Comparison of ENCODE assay signal across 20 cellular contexts in genomic region chr16:50863673-50864144, GRCh38.
DNase-seq lines count a peak whose midpoint lies in the region; ATAC-seq and TF ChIP-seq lines count a peak whose summit lies in the region.
"Had no signal": no experiment of that assay in that cellular context is flagged by ENCODE, and none has a peak within 500 bp of the region (broad histone marks: within the 10 kb centered on the region; RNA-seq: fewer than 3 reads in every experiment).

No MANE protein-coding gene starts in this region.

- H3K9me3 ChIP-seq in esophagus muscularis mucosa: peaks cover 0 to 6% (median 0%) of the 10 kb centered on the region in 4 donors
- H3K9me3 ChIP-seq: MG63 had no signal

- H3K27me3 ChIP-seq in esophagus muscularis mucosa: no peaks in the 10 kb centered on the region
- H3K27me3 ChIP-seq: MG63 had no signal

- no peaks in the 10 kb centered on the region for H3K36me3 ChIP-seq in esophagus muscularis mucosa
- H3K36me3 ChIP-seq: MG63 had no signal

- no peak overlapping the region for H3K4me3 Mint-ChIP-seq in stimulated activated effector memory CD8-positive, alpha-beta T cell treated with anti-CD3 and anti-CD28 coated beads, Interleukin-12 subunit alpha, Interleukin-12 subunit beta, amount 100 ng/mL, for 72 hours
- H3K4me3 Mint-ChIP-seq: CD14-positive monocyte, H9 had no signal

- TF ChIP-seq CTCF in VCaP (conservative IDR thresholded peaks at IDR 0.05): 0 out of 2 replicates have a peak, but pooled peaks have one; percentile 2
- no peak for TF ChIP-seq CTCF in esophagus muscularis mucosa (IDR thresholded peaks at IDR 0.05)

- no peak for TF ChIP-seq EP300 in esophagus muscularis mucosa (IDR thresholded peaks at IDR 0.05)

- TF ChIP-seq POLR2A in esophagus muscularis mucosa (IDR thresholded peaks at IDR 0.05; ENCODE audit: low read depth): no peak

- peak; percentile 20 for ATAC-seq in stimulated activated effector memory CD8-positive, alpha-beta T cell treated with anti-CD3 and anti-CD28 coated beads, Interleukin-12 subunit alpha, Interleukin-12 subunit beta, amount 100 ng/mL, for 72 hours
- no peak for ATAC-seq in HG03378 (IDR thresholded peaks at IDR 0.05; ENCODE audit: unreplicated experiment)
- ATAC-seq: Panc1 had no signal

- no peaks in the 10 kb centered on the region for H3K36me3 Mint-ChIP-seq in stimulated activated effector memory CD8-positive, alpha-beta T cell treated with anti-CD3 and anti-CD28 coated beads, Interleukin-12 subunit alpha, Interleukin-12 subunit beta, amount 100 ng/mL, for 72 hours
- H3K36me3 Mint-ChIP-seq: CD14-positive monocyte had no signal

- 87% methylated on average over 3 of the region's 7 CpGs for WGBS in esophagus muscularis mucosa

- H3K4me1 Mint-ChIP-seq in stimulated activated effector memory CD8-positive, alpha-beta T cell treated with anti-CD3 and anti-CD28 coated beads, Interleukin-12 subunit alpha, Interleukin-12 subunit beta, amount 100 ng/mL, for 72 hours: no peaks in the 10 kb centered on the region
- H3K4me1 Mint-ChIP-seq: CD14-positive monocyte had no signal

- intact Hi-C loops in esophagus muscularis mucosa (cut with DNase I): no loop called here

- no peaks in the 10 kb centered on the region for H3K4me1 ChIP-seq in esophagus muscularis mucosa

- no peak overlapping the region for H3K27ac ChIP-seq in VCaP
- H3K27ac ChIP-seq in esophagus muscularis mucosa (replicated peaks in 1 of 4): no peak overlapping the region

- H3K4me3 ChIP-seq in esophagus muscularis mucosa: no peak overlapping the region
- H3K4me3 ChIP-seq: MG63 had no signal

- no peak overlapping the region for H3K27ac Mint-ChIP-seq in stimulated activated effector memory CD8-positive, alpha-beta T cell treated with anti-CD3 and anti-CD28 coated beads, Interleukin-12 subunit alpha, Interleukin-12 subunit beta, amount 100 ng/mL, for 72 hours
- H3K27ac Mint-ChIP-seq: CD14-positive monocyte had no signal

- DNase-seq in AG20443 (ENCODE audit: low spot score): peak; percentile 4
- DNase-seq in esophagus muscularis mucosa (ENCODE audit: extremely low spot score): peak; percentile 91
- DNase-seq in stimulated activated effector memory CD8-positive, alpha-beta T cell treated with anti-CD3 and anti-CD28 coated beads, Interleukin-12 subunit alpha, Interleukin-12 subunit beta, amount 100 ng/mL, for 72 hours (ENCODE audit: low spot score in 2 of 2): peak in 1 of 2 donors; percentile 20
- DNase-seq in NCI-H345 treated with DMSO at 0.1 percent for 48 hours (lab: John Stamatoyannopoulos, UW; ENCODE audit: unreplicated experiment): no peak
- DNase-seq in SIG-M5 (lab: John Stamatoyannopoulos, UW): no peak
- DNase-seq: AML-193, COR-L47, DMS153, EL, H9, IMR-90, Karpas-422, MG63, NCI-H1092, NCI-H2081, NCI-H510A had no signal

- H3K9me3 Mint-ChIP-seq in stimulated activated effector memory CD8-positive, alpha-beta T cell treated with anti-CD3 and anti-CD28 coated beads, Interleukin-12 subunit alpha, Interleukin-12 subunit beta, amount 100 ng/mL, for 72 hours: no peaks in the 10 kb centered on the region

Comparison
In these comparisons a context has a peak if more than half of its experiments do, and no peak if none do; other contexts are left out.
1. DNase-seq: peak in AG20443 (single experiment) and esophagus muscularis mucosa (single experiment); none in NCI-H345 treated with DMSO at 0.1 percent for 48 hours (single experiment) and SIG-M5 (single experiment).